ENCODE assay signal across 15 cellular contexts in the genomic region with DNA sequence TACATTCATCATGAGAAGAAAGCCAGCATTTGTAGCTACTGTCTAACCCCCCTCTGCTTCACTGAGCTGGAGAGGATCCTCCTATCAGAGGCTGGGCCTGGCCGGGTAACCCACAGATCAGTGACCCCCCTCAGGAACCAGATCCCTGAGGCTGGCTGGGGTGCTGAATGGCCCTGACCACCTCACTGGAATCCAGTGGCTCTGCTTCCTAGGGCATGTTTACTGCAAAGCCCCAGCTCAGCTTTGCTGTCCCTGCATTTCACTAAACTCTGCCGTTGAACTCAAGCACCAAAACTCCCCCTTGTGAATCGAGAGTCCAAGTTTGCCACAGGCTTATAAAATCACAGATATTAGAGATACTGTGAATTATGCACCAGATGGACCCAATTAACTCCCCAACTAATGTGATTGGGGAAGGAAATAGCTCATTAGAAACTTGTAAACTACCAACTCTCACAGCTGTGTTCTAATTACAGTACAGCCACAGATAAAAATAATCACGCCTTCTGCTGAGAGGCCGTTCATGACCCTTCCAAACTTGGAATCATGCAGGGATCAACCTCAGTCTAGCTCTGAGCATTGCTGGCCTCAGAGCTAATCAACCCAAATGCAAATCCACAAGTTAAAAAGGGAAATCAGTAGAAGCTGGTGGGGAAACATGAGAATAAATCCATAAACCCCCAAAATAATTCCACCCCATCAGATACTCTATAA. TPM values are rescaled to one million over a fixed set of nuclear protein-coding genes. Genes with fewer than 3 reads are reported as not detected.
A peak's percentile ranks its signal among the peaks of the same experiment; 100 is the strongest.
DNase-seq lines count a peak whose midpoint lies in the region; ATAC-seq and TF ChIP-seq lines count a peak whose summit lies in the region.
"Had no signal": no experiment of that assay in that cellular context is flagged by ENCODE, and none has a peak within 500 bp of the region (broad histone marks: within the 10 kb centered on the region; RNA-seq: fewer than 3 reads in every experiment).

No MANE protein-coding gene starts in this region.

- H3K36me3 ChIP-seq in left ventricle myocardium inferior (no peaks in the 10 kb centered on the region), skeletal muscle tissue (ENCODE audit: control insufficient read depth in 3 of 3, insufficient read depth in 3 of 3, low read length in 3 of 3) (no peaks in the 10 kb centered on the region)

- peaks cover 8% of the 10 kb centered on the region for H3K4me1 ChIP-seq in left ventricle myocardium inferior
- peaks cover 0 to 9% (median 5%) of the 10 kb centered on the region in 3 donors for H3K4me1 ChIP-seq in skeletal muscle tissue (ENCODE audit: control insufficient read depth in 3 of 3, insufficient read depth in 3 of 3, low read length in 3 of 3)

- peaks cover 4% of the 10 kb centered on the region for H3K9me3 ChIP-seq in left ventricle myocardium inferior (replicated peaks)
- H3K9me3 ChIP-seq in skeletal muscle tissue (ENCODE audit: control insufficient read depth in 3 of 3, low read length in 3 of 3), result no peaks in the 10 kb centered on the region

- H3K9ac ChIP-seq in skeletal muscle tissue (ENCODE audit: low read depth in 1 of 3, low read length in 3 of 3), result peak overlapping the region in 1 of 3 donors; percentile 51
- H3K9ac ChIP-seq: KMS-11 had no signal

- TF ChIP-seq CTCF in left ventricle myocardium inferior (IDR thresholded peaks at IDR 0.05; ENCODE audit: borderline replicate concordance), result no peak

- peak overlapping the region; percentile 56 for H3K27ac ChIP-seq in left ventricle myocardium inferior (replicated peaks)
- H3K27ac ChIP-seq in skeletal muscle tissue (ENCODE audit: low read depth, low read length), result peak overlapping the region; percentile 51
- H3K27ac ChIP-seq: KMS-11 had no signal

- intact Hi-C loops in left ventricle myocardium inferior (cut with micrococcal nuclease), result no loop called here

- no peak for ATAC-seq in GM19324 (IDR thresholded peaks at IDR 0.05; ENCODE audit: low FRiP score, unreplicated experiment)
- ATAC-seq: Panc1 had no signal

- H3K27me3 ChIP-seq in left ventricle myocardium inferior (ENCODE audit: low read depth) (no peaks in the 10 kb centered on the region), skeletal muscle tissue (ENCODE audit: control insufficient read depth in 3 of 3, insufficient read depth in 3 of 3, low read length in 3 of 3) (no peaks in the 10 kb centered on the region)

- no peak overlapping the region for H3K4me3 ChIP-seq in left ventricle myocardium inferior
- H3K4me3 ChIP-seq in skeletal muscle tissue (ENCODE audit: low read length in 3 of 3), result peak overlapping the region in 1 of 3 donors; percentile 12

- DNase-seq in NAMALWA (ENCODE audit: low spot score) (peak; percentile 16), NCI-H82 (lab: John Stamatoyannopoulos, UW) (peak; percentile 39), left ventricle myocardium inferior (no peak), NCI-H526 (lab: John Stamatoyannopoulos, UW) (no peak), NCI-H748 (lab: John Stamatoyannopoulos, UW; ENCODE audit: unreplicated experiment) (no peak)
- DNase-seq: DMS153, NCI-H1092 treated with DMSO at 0.1 percent for 48 hours, NCI-H1930, NCI-H510A, SHP77 had no signal

RNA-seq across cellular contexts. Expression of a gene that starts 47.0 kb away (rescaled TPM):
- not detected for total RNA-seq in left ventricle myocardium inferior
- 5.7 TPM for total RNA-seq in skeletal muscle tissue
- total RNA-seq: MCF 10A had no signal

Comparison
In these comparisons a context has a peak if more than half of its experiments do, and no peak if none do; other contexts are left out.
1. DNase-seq: peak in NAMALWA (single experiment) and NCI-H82 (single experiment); none in left ventricle myocardium inferior (single experiment), NCI-H526 (0 of 2) and NCI-H748 (single experiment).